In the genomic region with DNA sequence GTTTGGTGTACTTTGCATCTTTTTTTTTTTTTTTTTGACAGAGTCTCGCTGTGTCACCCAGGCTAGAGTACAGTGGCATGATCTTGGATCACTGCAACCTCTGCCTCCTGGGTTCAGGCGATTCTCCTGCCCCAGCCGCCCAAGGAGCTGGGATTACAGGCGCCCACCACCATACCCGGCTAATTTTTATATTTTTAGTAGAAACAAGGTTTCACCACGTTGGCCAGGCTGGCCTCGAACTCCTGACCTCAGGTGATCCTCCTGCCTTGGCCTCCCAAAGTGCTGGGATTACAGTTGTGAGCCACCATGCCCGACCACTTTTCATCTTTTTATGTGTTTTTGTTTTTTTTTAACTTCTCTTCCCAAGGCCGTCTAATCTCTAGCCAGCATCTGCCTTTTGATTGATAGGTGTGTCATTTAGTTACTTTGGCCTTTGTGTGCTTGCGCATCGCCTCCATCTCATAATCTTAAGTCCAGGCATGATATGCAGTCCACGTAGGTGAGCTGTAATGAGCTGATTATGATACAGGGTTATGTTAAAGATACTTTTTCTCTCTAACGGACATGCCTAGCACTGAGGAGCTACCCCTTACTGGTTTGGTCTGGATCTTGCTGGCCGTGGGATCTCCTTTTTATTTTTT, we compare ENCODE assay signal across 15 cellular contexts. TPM values are rescaled to one million over a fixed set of nuclear protein-coding genes. Genes with fewer than 3 reads are reported as not detected.
A peak's percentile ranks its signal among the peaks of the same experiment; 100 is the strongest.
DNase-seq lines count a peak whose midpoint lies in the region; ATAC-seq and TF ChIP-seq lines count a peak whose summit lies in the region.
"Not testable (repeated sequence)": the region's sequence is repeated elsewhere in the genome, so short reads cannot be mapped to it uniquely, and the experiment has no call there.
"Had no signal": no experiment of that assay in that cellular context is flagged by ENCODE, and none has a peak within 500 bp of the region (broad histone marks: within the 10 kb centered on the region; RNA-seq: fewer than 3 reads in every experiment).

No MANE protein-coding gene starts in this region.

- not testable (repeated sequence) for H3K36me3 Mint-ChIP-seq in MCF 10A (ENCODE audit: insufficient read depth, unreplicated experiment)

- not testable (repeated sequence) for H3K4me3 ChIP-seq in RWPE2 (ENCODE audit: severe bottlenecking); lower lobe of right lung; spleen

- H3K9me3 Mint-ChIP-seq in MCF 10A (ENCODE audit: unreplicated experiment) = not testable (repeated sequence)

- not testable (repeated sequence) for H3K4me1 ChIP-seq in RWPE2 (ENCODE audit: insufficient read depth, poor library complexity, severe bottlenecking); foreskin keratinocyte; lower lobe of right lung; spleen

- POLR2A ChIA-PET in MCF 10A (lab: Yijun Ruan, JAX) = not testable (repeated sequence)

- peak overlapping the region; percentile 5 for H3K27ac Mint-ChIP-seq in MCF 10A (ENCODE audit: low read depth, unreplicated experiment)

- not testable (repeated sequence) for H3K27me3 Mint-ChIP-seq in MCF 10A (ENCODE audit: insufficient read depth, unreplicated experiment)

- H3K9me3 ChIP-seq in RWPE2 (ENCODE audit: severe bottlenecking); lower lobe of right lung; spleen: not testable (repeated sequence)

- H3K27ac ChIP-seq in RWPE2 (ENCODE audit: poor library complexity, severe bottlenecking) (peak overlapping the region; percentile 68), foreskin keratinocyte (peak overlapping the region; percentile 32)
- H3K27ac ChIP-seq in lower lobe of right lung, spleen: not testable (repeated sequence)

- not testable (repeated sequence) for H3K4me3 Mint-ChIP-seq in MCF 10A (ENCODE audit: unreplicated experiment)

- intact Hi-C loops in MCF 10A (cut with micrococcal nuclease); lower lobe of right lung (cut with DNase I); posterior vena cava (cut with DNase I); spleen (cut with DNase I; ENCODE audit: low total_unique reads): not testable (repeated sequence)

- not testable (repeated sequence) for H3K4me1 Mint-ChIP-seq in MCF 10A (ENCODE audit: insufficient read depth, unreplicated experiment)

- not testable (repeated sequence) for H3K36me3 ChIP-seq in RWPE2 (ENCODE audit: low read depth); lower lobe of right lung; spleen

- not testable (repeated sequence) for H3K27me3 ChIP-seq in RWPE2 (ENCODE audit: insufficient read depth, poor library complexity, severe bottlenecking); foreskin keratinocyte; lower lobe of right lung (ENCODE audit: low read depth); spleen (replicated peaks in 1 of 7)

- 70 to 74% (median 72%) methylated on average over 14 of the region's 14 CpGs for WGBS in spleen, 5 donors

- CTCF ChIA-PET in MCF 10A (lab: Yijun Ruan, JAX) = interaction anchor here (0.7 kb wide), 1 partner anchor 31 kb away, joined by 3 read pairs; no protein-coding TSS in a partner anchor

- BruUV-seq in MCF 10A (replicated peaks; lab: Mats Ljungman, UMichigan) = TSS peak; percentile 99

- DNase-seq in NCI-H2227 treated with DMSO at 0.1 percent for 48 hours (lab: John Stamatoyannopoulos, UW) (peak; percentile 0), foreskin keratinocyte (peak; percentile 6 to 43), lower lobe of right lung (peak; percentile 0), posterior vena cava (ENCODE audit: low spot score) (peak; percentile 51), spleen (peak; percentile 3)
- DNase-seq in RWPE2 (ENCODE audit: low spot score); MCF 10A (ENCODE audit: unreplicated experiment): not testable (repeated sequence)

- ATAC-seq in RWPE2 (ENCODE audit: low read depth); foreskin keratinocyte; lower lobe of right lung: not testable (repeated sequence)

- TF ChIP-seq POLR2A in spleen (IDR thresholded peaks at IDR 0.05) = not testable (repeated sequence)

- TF ChIP-seq CTCF in RWPE2 (IDR thresholded peaks at IDR 0.05; ENCODE audit: poor library complexity, severe bottlenecking); MCF 10A (IDR thresholded peaks at IDR 0.05; ENCODE audit: unreplicated experiment); foreskin keratinocyte (conservative IDR thresholded peaks at IDR 0.05); lower lobe of right lung (IDR thresholded peaks at IDR 0.05); spleen (IDR thresholded peaks at IDR 0.05 in 8 of 11, conservative IDR thresholded peaks at IDR 0.05 in 3 of 11): not testable (repeated sequence)

RNA-seq across cellular contexts. Expression of gene MUC12, which starts 15.0 kb away (rescaled TPM):
- total RNA-seq in MCF 10A (2022) (not detected in 2 replicates), foreskin keratinocyte (0.21 and 1.0 TPM in 2 replicates), lower lobe of right lung (1.2 TPM), posterior vena cava (1 to 10 TPM in 1 of 2 donors, under 1 TPM in 1; 0.62 to 1.5 TPM), spleen (under 1 TPM in 5 of 7 donors, not detected in 2; 0.07 to 0.89 (median 0.57) TPM)
- polyA plus RNA-seq in foreskin keratinocyte (0.66 and 1.1 TPM in 2 replicates), spleen (1 to 10 TPM in 2 of 3 donors, under 1 TPM in 1; 0.90 to 1.7 (median 1.3) TPM)
- total RNA-seq: CD4-positive, alpha-beta memory T cell; G401; OCI-LY7; SK-MEL-5 had no signal
- polyA plus RNA-seq: IgD-negative memory B cell had no signal

RNA-seq across cellular contexts. Expression of gene MUC3A, which starts 35.0 kb away (rescaled TPM):
- total RNA-seq in MCF 10A (2022) (not detected in 2 replicates), foreskin keratinocyte (0.17 and 0.18 TPM in 2 replicates), lower lobe of right lung (1.7 TPM), posterior vena cava (under 1 TPM; 0.52 to 0.74 TPM), spleen (under 1 TPM; 0.07 to 0.73 (median 0.30) TPM)
- polyA plus RNA-seq in foreskin keratinocyte (0.37 and 0.77 TPM in 2 replicates), spleen (under 1 TPM; 0.17 to 0.29 (median 0.27) TPM)
- total RNA-seq: CD4-positive, alpha-beta memory T cell; Daoy; G401; OCI-LY7; RPMI7951; SK-MEL-5 had no signal
- polyA plus RNA-seq: CD4-positive, alpha-beta memory T cell; IgD-negative memory B cell had no signal

RNA-seq across cellular contexts. Expression of gene MUC17, which starts 35.5 kb away (rescaled TPM):
- total RNA-seq in MCF 10A (2022) (not detected in 2 replicates), foreskin keratinocyte (not detected in 2 replicates), lower lobe of right lung (not detected), posterior vena cava (under 1 TPM in 1 of 2 donors, not detected in 1; 0.05 TPM), spleen (not detected)
- polyA plus RNA-seq in foreskin keratinocyte (not detected in 2 replicates), spleen (not detected)
- total RNA-seq: A673; CD4-positive, alpha-beta memory T cell; Daoy; G401; OCI-LY7; RPMI7951; SK-MEL-5 had no signal
- polyA plus RNA-seq: CD4-positive, alpha-beta memory T cell; IgD-negative memory B cell had no signal
